In the genomic region with DNA sequence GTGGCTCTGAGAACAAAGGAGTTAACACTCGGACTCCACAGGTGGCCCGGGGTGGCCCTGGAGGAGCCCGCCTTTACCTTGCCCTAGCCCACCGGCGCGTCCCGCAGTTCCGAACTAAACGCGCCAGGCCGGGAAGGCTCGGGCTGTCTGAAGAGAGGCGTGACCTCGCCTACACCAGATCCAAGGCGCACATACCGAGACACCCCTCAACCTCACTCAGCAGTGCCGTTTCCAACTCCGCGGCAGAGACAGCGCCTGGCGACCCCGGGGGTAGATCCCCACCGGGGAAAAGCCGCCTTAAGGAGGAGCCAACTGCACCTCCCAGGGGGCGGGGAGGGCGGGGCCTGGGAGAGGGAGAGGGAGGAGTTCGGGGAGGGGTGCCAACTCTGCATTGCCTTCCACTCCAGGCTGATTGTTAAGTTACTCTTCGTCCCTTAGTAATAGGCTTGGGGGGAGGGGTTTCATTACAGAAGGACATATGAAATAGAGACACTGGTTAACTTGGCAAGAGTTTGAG, we compare ENCODE assay signal across 8 cellular contexts. TPM values are rescaled to one million over a fixed set of nuclear protein-coding genes. Genes with fewer than 3 reads are reported as not detected.
A peak's percentile ranks its signal among the peaks of the same experiment; 100 is the strongest.
DNase-seq lines count a peak whose midpoint lies in the region; TF ChIP-seq lines count a peak whose summit lies in the region.

A gene (minus strand): TSS at position 272 of the 517 bp plus-strand sequence. CDS start 1,408 bp downstream, outside the sequence.

- H3K4me3 ChIP-seq in HFF-Myc (replicated peaks; ENCODE audit: low read depth, low read length), result peak within 1 kb of the TSS; percentile 77
- H3K4me3 ChIP-seq in SK-N-MC, result peak within 1 kb of the TSS; percentile 90
- peak within 1 kb of the TSS; percentile 95 for H3K4me3 ChIP-seq in ovary
- peak within 1 kb of the TSS; percentile 76 for H3K4me3 ChIP-seq in thymus (ENCODE audit: low read length)

- no peak for TF ChIP-seq POLR2A in ovary (IDR thresholded peaks at IDR 0.05)

- no peaks in the 10 kb centered on the region for H3K36me3 Mint-ChIP-seq in activated naive CD4-positive, alpha-beta T cell treated with anti-CD3 and anti-CD28 coated beads, Interleukin-2, amount 50 U/mL, for 24 hours

- DNase-seq in GM03348 (ENCODE audit: low spot score) (peak; percentile 94), HFF-Myc (ENCODE audit: extremely low read depth, low read depth) (peak; percentile 84), NAMALWA (ENCODE audit: low spot score) (peak; percentile 95), SK-N-MC (ENCODE audit: low read depth, low spot score) (peak; percentile 93), glomerular endothelial cell (ENCODE audit: extremely low read depth, low read depth, low spot score) (no peak), ovary (peak; percentile 83 to 89 (median 85))

- WGBS in ovary, 3 donors, result 0 to 2% (median 0%) methylated on average over 28 of the region's 28 CpGs
- WGBS in thymus, result under 1% methylated on average over 28 of the region's 28 CpGs

- intact Hi-C loops in ovary (cut with DNase I), result no loop called here

- H3K9ac ChIP-seq in SK-N-MC (ENCODE audit: insufficient read length), result peak within 1 kb of the TSS; percentile 87

- H3K4me1 Mint-ChIP-seq in activated naive CD4-positive, alpha-beta T cell treated with anti-CD3 and anti-CD28 coated beads, Interleukin-2, amount 50 U/mL, for 24 hours, result peaks cover 23% of the 10 kb centered on the region

- H3K9me3 Mint-ChIP-seq in activated naive CD4-positive, alpha-beta T cell treated with anti-CD3 and anti-CD28 coated beads, Interleukin-2, amount 50 U/mL, for 24 hours, result no peaks in the 10 kb centered on the region

- peak within 1 kb of the TSS; percentile 94 for H3K27ac Mint-ChIP-seq in activated naive CD4-positive, alpha-beta T cell treated with anti-CD3 and anti-CD28 coated beads, Interleukin-2, amount 50 U/mL, for 24 hours

- TF ChIP-seq EP300 in ovary (IDR thresholded peaks at IDR 0.05), result no peak

- peaks cover 6% of the 10 kb centered on the region for H3K27me3 Mint-ChIP-seq in activated naive CD4-positive, alpha-beta T cell treated with anti-CD3 and anti-CD28 coated beads, Interleukin-2, amount 50 U/mL, for 24 hours

- H3K27ac ChIP-seq in SK-N-MC (peak within 1 kb of the TSS; percentile 90), ovary (peak within 1 kb of the TSS; percentile 81 to 83), thymus (ENCODE audit: low read depth) (peak within 1 kb of the TSS; percentile 92)

- TF ChIP-seq CTCF in HFF-Myc (IDR thresholded peaks at IDR 0.05; ENCODE audit: low read depth, low read length, missing control alignments), result no peak
- no peak for TF ChIP-seq CTCF in ovary (IDR thresholded peaks at IDR 0.05)

- H3K9me3 ChIP-seq in SK-N-MC (ENCODE audit: low read depth, low read length), result no peaks in the 10 kb centered on the region
- H3K9me3 ChIP-seq in ovary, result no peaks in the 10 kb centered on the region
- H3K9me3 ChIP-seq in thymus (ENCODE audit: control insufficient read depth), result no peaks in the 10 kb centered on the region

- H3K4me3 Mint-ChIP-seq in activated naive CD4-positive, alpha-beta T cell treated with anti-CD3 and anti-CD28 coated beads, Interleukin-2, amount 50 U/mL, for 24 hours, result peak within 1 kb of the TSS; percentile 96

- H3K4me1 ChIP-seq in ovary (ENCODE audit: insufficient read depth) (peaks cover 6% of the 10 kb centered on the region), thymus (ENCODE audit: control insufficient read depth, insufficient read depth, low read length) (peaks cover 6% of the 10 kb centered on the region)

- H3K36me3 ChIP-seq in SK-N-MC (ENCODE audit: insufficient read depth, low read length), result peaks cover 30% of the 10 kb centered on the region
- no peaks in the 10 kb centered on the region for H3K36me3 ChIP-seq in ovary
- H3K36me3 ChIP-seq in thymus (ENCODE audit: control insufficient read depth, insufficient read depth), result no peaks in the 10 kb centered on the region

- H3K27me3 ChIP-seq in ovary, result no peaks in the 10 kb centered on the region
- H3K27me3 ChIP-seq in thymus (ENCODE audit: control insufficient read depth, insufficient read depth), result peaks cover 11% of the 10 kb centered on the region

RNA-seq across cellular contexts. Expression of the gene that starts here (rescaled TPM):
- 71.5 and 105 TPM in 2 replicates for total RNA-seq in glomerular endothelial cell
- 10 to 100 TPM; 44.8 to 99.1 (median 69.9) TPM for total RNA-seq in ovary
- polyA plus RNA-seq in ovary, result 10 to 100 TPM; 20.5 to 41.1 TPM
- polyA plus RNA-seq in thymus, result 37.6 TPM
